In genomic region chr19:5719274-5719960, GRCh38 we compare ENCODE assay signal across 1 cellular context.
TF ChIP-seq lines count a peak whose summit lies in the region.

No MANE protein-coding gene starts in this region.

TF ChIP-seq in GM12878, 131 proteins besides CTCF, POLR2A, EP300 and RAD21:
- TF ChIP-seq KLF5 (IDR thresholded peaks at IDR 0.05; ENCODE audit: partially characterized antibody) (peak; percentile 11), JUND (IDR thresholded peaks at IDR 0.05; ENCODE audit: low read depth, low read length) (no peak), SMARCA5 (IDR thresholded peaks at IDR 0.05) (0 out of 2 replicates have a peak, but pooled peaks have one; percentile 21), ZBED1 (IDR thresholded peaks at IDR 0.05; ENCODE audit: borderline replicate concordance) (no peak), LARP7 (IDR thresholded peaks at IDR 0.05) (peak; percentile 86; the same call in 1 of the 2 replicates), MLLT1 (IDR thresholded peaks at IDR 0.05) (0 out of 2 replicates have a peak, but pooled peaks have one; percentile 17), ZNF217 (IDR thresholded peaks at IDR 0.05) (no peak), GATAD2B (conservative IDR thresholded peaks at IDR 0.05; ENCODE audit: low read depth) (0 out of 2 replicates have a peak, but pooled peaks have one; percentile 23)
